In the genomic region with DNA sequence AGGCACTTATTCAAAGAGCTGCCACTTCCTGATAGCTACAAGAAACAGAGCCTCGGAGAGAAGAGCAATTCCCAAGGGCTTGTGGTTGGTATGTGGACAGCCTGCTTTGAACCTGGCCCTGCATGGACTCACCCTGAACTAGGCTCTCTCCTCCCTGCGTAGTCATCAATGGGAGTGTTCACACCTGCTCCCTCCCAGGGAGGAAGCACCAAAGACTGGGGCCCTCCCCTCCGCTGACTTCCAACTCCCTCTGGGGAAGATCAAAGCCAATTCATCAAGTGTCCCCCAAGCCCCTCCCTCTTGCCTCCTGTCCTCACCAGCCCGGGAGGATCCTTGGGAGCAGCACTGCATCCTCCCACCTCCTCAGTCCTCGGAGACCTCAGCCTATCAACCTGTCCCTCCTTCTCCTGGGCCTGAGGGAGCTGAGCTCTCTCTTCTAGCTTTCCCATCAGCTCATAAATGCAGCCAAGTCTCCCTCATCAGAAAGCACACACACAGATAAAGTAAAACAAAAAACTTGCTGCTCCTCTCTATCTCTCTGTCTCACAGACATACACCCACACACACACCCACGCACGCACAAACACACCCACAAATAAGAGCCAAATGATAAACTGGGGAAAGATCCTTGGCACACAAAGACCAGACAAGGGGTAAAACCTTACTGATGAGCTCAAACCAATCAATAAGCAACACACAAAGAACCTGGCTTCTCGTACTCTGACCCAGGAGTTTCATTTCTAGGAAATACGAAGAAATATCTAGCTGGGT, we compare ENCODE assay signal across 9 cellular contexts. TPM values are rescaled to one million over a fixed set of nuclear protein-coding genes. Genes with fewer than 3 reads are reported as not detected.
DNase-seq lines count a peak whose midpoint lies in the region; ATAC-seq, FAIRE-seq and TF ChIP-seq lines count a peak whose summit lies in the region.
"Had no signal": no experiment of that assay in that cellular context is flagged by ENCODE, and none has a peak within 500 bp of the region (broad histone marks: within the 10 kb centered on the region; RNA-seq: fewer than 3 reads in every experiment).

No MANE protein-coding gene starts in this region.

- TF ChIP-seq EP300 in HepG2 (IDR thresholded peaks at IDR 0.05; ENCODE audit: low read depth in 2 of 2, low read length in 2 of 2) (no peak), HepG2 (CRISPR knock-in tag; IDR thresholded peaks at IDR 0.05; ENCODE audit: borderline replicate concordance) (no peak)

- peak; percentile 9 for ATAC-seq in HG02798 (IDR thresholded peaks at IDR 0.05; ENCODE audit: poor library complexity, unreplicated experiment)
- no peak for ATAC-seq in HepG2
- no peak for ATAC-seq in GM19452 (IDR thresholded peaks at IDR 0.05; ENCODE audit: unreplicated experiment)

- H3K4me3 ChIP-seq in SK-N-MC (no peak overlapping the region), HepG2 (replicated peaks in 1 of 3; ENCODE audit: insufficient read depth in 1 of 3, low read depth in 2 of 3, low read length in 3 of 3) (no peak overlapping the region)

- CTCF ChIA-PET in HepG2 (lab: Yijun Ruan, JAX; ENCODE audit: low intra/inter-chr PET ratio, low total read pairs) = no interaction called here

- peaks cover 47% of the 10 kb centered on the region for H3K4me1 ChIP-seq in HepG2 (ENCODE audit: insufficient read depth, low read length)

- TF ChIP-seq CTCF in HepG2 (CRISPR knock-in tag; IDR thresholded peaks at IDR 0.05) = no peak

- POLR2A ChIA-PET in HepG2 (lab: Yijun Ruan, JAX) = no interaction called here

- intact Hi-C loops in HepG2 (cut with micrococcal nuclease; ENCODE audit: unreplicated experiment) = no loop called here

- H3K27ac ChIP-seq in SK-N-MC = peak overlapping the region; percentile 65; the same call in 1 of the 2 replicates
- H3K27ac ChIP-seq in HepG2 (ENCODE audit: extremely low read length, insufficient read depth, low read length) = no peak overlapping the region

- no peak for FAIRE-seq in HepG2 (lab: Jason Lieb, UNC)

- no peaks in the 10 kb centered on the region for H3K79me2 ChIP-seq in HepG2 (ENCODE audit: insufficient read depth, low read length)

- H3K36me3 ChIP-seq in SK-N-MC (ENCODE audit: insufficient read depth, low read length) (no peaks in the 10 kb centered on the region), HepG2 (replicated peaks in 1 of 2; ENCODE audit: control insufficient read depth in 1 of 2, insufficient read depth in 2 of 2, low read length in 2 of 2) (no peaks in the 10 kb centered on the region)

- H3K9ac ChIP-seq in SK-N-MC (ENCODE audit: insufficient read length) (no peak overlapping the region), HepG2 (ENCODE audit: insufficient read depth, low read depth, low read length) (no peak overlapping the region)

- in situ Hi-C loops in HepG2 (cut with HindIII; ENCODE audit: extremely low pct_ligation_motif_present, low pct_unique_long_range_greater_than_20kb) = no loop called here

- BruUV-seq in HepG2 (replicated peaks; lab: Mats Ljungman, UMichigan) = no TSS peak

- peak overlapping the region; percentile 24; the same call in 1 of the 2 replicates for H3K4me2 ChIP-seq in HepG2 (ENCODE audit: low read depth, low read length)

- TF ChIP-seq POLR2A in HepG2 (IDR thresholded peaks at IDR 0.05; ENCODE audit: insufficient read depth in 1 of 2, low read depth in 2 of 2, low read length in 2 of 2) = no peak

- no peak overlapping the region for H2AFZ ChIP-seq in HepG2 (ENCODE audit: low read length)

- H3K9me3 ChIP-seq in SK-N-MC (ENCODE audit: low read depth, low read length) (no peaks in the 10 kb centered on the region), HepG2 (ENCODE audit: low read length) (no peaks in the 10 kb centered on the region)

- H3K27me3 ChIP-seq in HepG2 (ENCODE audit: control insufficient read depth in 1 of 2, insufficient read depth in 2 of 2, low read length in 2 of 2) = peaks cover 9 to 50% of the 10 kb centered on the region in 2 experiments

- WGBS in HepG2 (ENCODE audit: low lambda C conversion rate) = 28% methylated on average over 9 of the region's 9 CpGs

- no peak for TF ChIP-seq RAD21 in HepG2 (CRISPR knock-in tag; IDR thresholded peaks at IDR 0.05)

- peak; percentile 58 for DNase-seq in DMS53 (lab: John Stamatoyannopoulos, UW)
- DNase-seq in SK-N-MC (ENCODE audit: low read depth, low spot score) = no peak
- no peak for DNase-seq in HepG2 (ENCODE audit: low spot score)
- no peak for DNase-seq in germinal center (ENCODE audit: low spot score)
- DNase-seq in T1000 (lab: John Stamatoyannopoulos, UW) = no peak
- no peak for DNase-seq in mucosa of gallbladder (ENCODE audit: low spot score)
- DNase-seq: activated T-cell treated with anti-CD3 and anti-CD28 coated beads, Interleukin-2, amount 50 U/mL, for 48 hours had no signal

- no peaks in the 10 kb centered on the region for H4K20me1 ChIP-seq in HepG2 (ENCODE audit: insufficient read depth, low read length)

TF ChIP-seq in HepG2, 621 proteins besides CTCF, POLR2A, EP300 and RAD21:
- TF ChIP-seq, protein P1, sequence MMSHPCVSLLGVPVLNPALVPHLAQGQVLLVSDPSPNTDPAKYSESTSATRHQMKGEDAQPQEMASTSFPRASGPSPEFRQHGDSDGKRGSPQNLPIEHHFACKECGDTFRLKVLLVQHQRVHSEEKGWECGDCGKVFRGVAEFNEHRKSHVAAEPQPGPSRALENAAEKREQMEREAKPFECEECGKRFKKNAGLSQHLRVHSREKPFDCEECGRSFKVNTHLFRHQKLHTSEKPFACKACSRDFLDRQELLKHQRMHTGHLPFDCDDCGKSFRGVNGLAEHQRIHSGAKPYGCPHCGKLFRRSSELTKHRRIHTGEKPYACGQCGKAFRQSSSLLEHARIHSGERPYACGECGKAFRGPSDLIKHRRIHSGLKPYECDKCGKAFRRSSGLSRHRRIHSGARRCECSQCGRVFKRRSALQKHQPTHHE (CRISPR knock-in tag; IDR thresholded peaks at IDR 0.05; ENCODE audit: borderline replicate concordance) = no peak

RNA-seq across cellular contexts. Expression of a gene that starts 3.3 kb away (rescaled TPM):
- total RNA-seq in HepG2 (2016; rRNA removed; fragmentation: Illumina TruSeq; extraction: Trizol) = 0.09 TPM in 1 of 2 replicates, not detected in the other
- not detected in 2 replicates for total RNA-seq in HepG2 (2016; cell fraction: cytosol; rRNA removed; fragmentation: Illumina TruSeq; extraction: Trizol; ENCODE audit: low read depth)
- not detected in 2 replicates for total RNA-seq in HepG2 (2016; cell fraction: insoluble cytoplasmic fraction; rRNA removed; fragmentation: Illumina TruSeq; extraction: Trizol)
- total RNA-seq in HepG2 (2016; cell fraction: membrane; rRNA removed; fragmentation: Illumina TruSeq; extraction: Trizol) = not detected in 2 replicates
- total RNA-seq in HepG2 (2016; cell fraction: nucleus; rRNA removed; fragmentation: Illumina TruSeq; extraction: Trizol) = not detected in 2 replicates
- polyA plus RNA-seq in HepG2 (2011; rRNA removed) = 1.1 and 2.7 TPM in 2 replicates
- polyA plus RNA-seq in HepG2 (2011; cell fraction: cytosol; rRNA removed) = 2.5 and 4.5 TPM in 2 replicates
- polyA plus RNA-seq in HepG2 (2011; cell fraction: nucleus; rRNA removed) = 3.2 and 3.6 TPM in 2 replicates
- 0.74 and 1.8 TPM in 2 replicates for polyA plus RNA-seq in HepG2 (2012)
- polyA plus RNA-seq in HepG2 (2016; cell fraction: cytosol; fragmentation: Illumina TruSeq; extraction: Trizol; ENCODE audit: low read depth) = not detected in 2 replicates
- 0.15 TPM in 1 of 2 replicates, not detected in the other for polyA plus RNA-seq in HepG2 (2016; cell fraction: insoluble cytoplasmic fraction; fragmentation: Illumina TruSeq; extraction: Trizol; ENCODE audit: low read depth)
- polyA plus RNA-seq in HepG2 (2016; cell fraction: membrane; fragmentation: Illumina TruSeq; extraction: Trizol; ENCODE audit: low read depth) = 0.09 TPM in 1 of 2 replicates, not detected in the other
- polyA plus RNA-seq in HepG2 (2016; cell fraction: nucleus; fragmentation: Illumina TruSeq; extraction: Trizol; ENCODE audit: insufficient read depth, low read depth) = not detected in 2 replicates
- polyA minus RNA-seq in HepG2 (2011; rRNA and poly(A)+ RNA removed; ENCODE audit: low replicate concordance) = 7.6 and 7.8 TPM in 2 replicates
- polyA minus RNA-seq in HepG2 (2011; cell fraction: cytosol; rRNA and poly(A)+ RNA removed) = 1.5 and 2.5 TPM in 2 replicates
- 2.1 and 2.9 TPM in 2 replicates for polyA minus RNA-seq in HepG2 (2011; cell fraction: nucleus; rRNA and poly(A)+ RNA removed)
- 8.7 TPM for total RNA-seq in mucosa of gallbladder
